ENCODE assay signal across 9 cellular contexts in the genomic region with DNA sequence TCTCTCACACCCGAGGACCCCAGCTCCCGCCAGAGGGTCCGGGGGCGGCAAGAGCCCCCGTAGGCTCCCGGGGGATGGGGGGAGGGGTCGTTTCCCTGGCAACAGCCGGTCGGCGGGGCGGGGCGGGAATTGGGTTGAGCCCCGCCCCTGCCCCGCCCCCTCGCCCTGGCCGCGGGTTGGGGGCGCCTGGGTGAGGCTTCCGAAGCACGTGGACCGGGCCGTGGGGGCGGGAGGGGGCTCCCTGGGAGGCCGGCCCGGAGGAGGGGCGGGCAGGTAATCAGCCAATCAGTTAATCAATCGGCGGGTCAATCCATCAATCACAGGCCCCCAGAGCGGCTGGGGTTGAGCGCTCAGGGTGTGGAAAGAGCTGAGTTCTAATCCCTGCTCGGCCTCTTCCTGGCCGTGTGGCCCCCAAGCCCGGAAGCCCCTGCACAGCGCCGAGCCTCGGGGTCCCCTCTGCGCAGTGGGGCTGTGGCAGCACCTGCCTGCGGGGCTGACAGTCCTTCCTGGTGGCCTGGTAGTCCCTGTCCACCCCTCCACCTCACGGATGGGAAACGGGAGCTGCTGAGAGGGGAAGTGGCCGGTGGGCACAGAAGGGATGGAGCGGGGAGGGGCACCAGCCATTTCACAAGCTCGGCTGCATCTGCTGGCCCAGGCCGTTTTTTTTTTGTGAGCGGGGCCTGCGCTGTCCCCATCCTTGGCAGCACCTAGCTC.
DNase-seq lines count a peak whose midpoint lies in the region; ATAC-seq and TF ChIP-seq lines count a peak whose summit lies in the region.
"Had no signal": no experiment of that assay in that cellular context is flagged by ENCODE, and none has a peak within 500 bp of the region (broad histone marks: within the 10 kb centered on the region; RNA-seq: fewer than 3 reads in every experiment).

No MANE protein-coding gene starts in this region.

- peak overlapping the region; percentile 40 for H2AFZ ChIP-seq in neural cell (ENCODE audit: low read depth, low read length)

- peaks cover 0 to 10% of the 10 kb centered on the region in 2 donors for H3K9me3 ChIP-seq in esophagus (ENCODE audit: control insufficient read depth in 2 of 2, insufficient read depth in 1 of 2, low read depth in 1 of 2, low read length in 1 of 2)
- H3K9me3 ChIP-seq in neural cell (ENCODE audit: low read length): no peaks in the 10 kb centered on the region

- H3K27me3 ChIP-seq in esophagus (ENCODE audit: control insufficient read depth in 1 of 2, insufficient read depth in 2 of 2, low read length in 2 of 2) (no peaks in the 10 kb centered on the region), neural cell (ENCODE audit: insufficient read depth, low read depth, low read length) (no peaks in the 10 kb centered on the region)

- no peaks in the 10 kb centered on the region for H3F3A ChIP-seq in neural cell (ENCODE audit: insufficient read depth, low read length, poor library complexity, severe bottlenecking)

- peak overlapping the region; percentile 59 for H3K4me2 ChIP-seq in neural cell (ENCODE audit: low read length)

- no peak for ATAC-seq in GM18867 (IDR thresholded peaks at IDR 0.05; ENCODE audit: unreplicated experiment)

- TF ChIP-seq POLR2A in erythroblast (IDR thresholded peaks at IDR 0.05; ENCODE audit: low read length): no peak

- no peak for TF ChIP-seq RAD21 in neural cell (conservative IDR thresholded peaks at IDR 0.05)

- peaks cover 6 to 8% of the 10 kb centered on the region in 2 donors for H3K4me1 ChIP-seq in esophagus (ENCODE audit: control insufficient read depth in 2 of 2, insufficient read depth in 2 of 2, low read length in 1 of 2)

- no peaks in the 10 kb centered on the region for H3K36me3 ChIP-seq in esophagus (ENCODE audit: control insufficient read depth in 2 of 2, insufficient read depth in 2 of 2, low read length in 1 of 2)
- no peaks in the 10 kb centered on the region for H3K36me3 ChIP-seq in neural cell (ENCODE audit: insufficient read depth, low read length)

- no peaks in the 10 kb centered on the region for H3K79me2 ChIP-seq in neural cell (replicated peaks; ENCODE audit: insufficient read depth, low read length)

- peak overlapping the region; percentile 37 to 66 for H3K27ac ChIP-seq in esophagus (ENCODE audit: low read depth in 2 of 2, low read length in 1 of 2)
- H3K27ac ChIP-seq in neural cell (ENCODE audit: low read length): no peak overlapping the region

- TF ChIP-seq EP300 in neural cell (conservative IDR thresholded peaks at IDR 0.05; ENCODE audit: poor library complexity, severe bottlenecking): no peak

- peak overlapping the region; percentile 60 for H3K9ac ChIP-seq in neural cell (ENCODE audit: low read length)

- H3K4me3 ChIP-seq in esophagus (ENCODE audit: low read depth in 1 of 2, low read length in 2 of 2) (peak overlapping the region; percentile 10 to 16), neural cell (ENCODE audit: low read length) (peak overlapping the region; percentile 55)

- H4K20me1 ChIP-seq in neural cell (ENCODE audit: insufficient read depth): no peaks in the 10 kb centered on the region

- WGBS in esophagus, 2 donors: 17 to 25% methylated on average over 28 to 46 of the region's 46 CpGs

- DNase-seq in AG20443 (ENCODE audit: low spot score) (peak; percentile 59), NCI-H82 treated with DMSO at 0.1 percent for 48 hours (lab: John Stamatoyannopoulos, UW; ENCODE audit: unreplicated experiment) (peak; percentile 59), activated gamma-delta T cell (lab: John Stamatoyannopoulos, UW) (no peak), SIG-M5 (lab: John Stamatoyannopoulos, UW) (no peak), erythroblast (lab: John Stamatoyannopoulos, UW) (no peak)
- DNase-seq: stimulated activated CD4-positive, alpha-beta T cell treated with anti-CD3 and anti-CD28 coated beads, Interleukin-12 subunit alpha, Interleukin-12 subunit beta, amount 100 ng/mL, for 4 hours had no signal

- H3K9me2 ChIP-seq in neural cell (ENCODE audit: insufficient read depth, low read length): no peaks in the 10 kb centered on the region

- no peak for TF ChIP-seq CTCF in neural cell (IDR thresholded peaks at IDR 0.05; ENCODE audit: poor library complexity, severe bottlenecking)

TF ChIP-seq in neural cell, 6 proteins besides CTCF, POLR2A, EP300 and RAD21:
- TF ChIP-seq MXI1 (conservative IDR thresholded peaks at IDR 0.05; ENCODE audit: poor library complexity, severe bottlenecking) (no peak), TAF1 (IDR thresholded peaks at IDR 0.05; ENCODE audit: low read depth) (no peak), SMC3 (conservative IDR thresholded peaks at IDR 0.05; ENCODE audit: poor library complexity) (no peak), EZH2 (IDR thresholded peaks at IDR 0.05; ENCODE audit: borderline replicate concordance, insufficient read depth, low read length, poor library complexity, severe bottlenecking) (no peak), POLR2AphosphoS5 (IDR thresholded peaks at IDR 0.05) (no peak)
- TF ChIP-seq, protein P1, sequence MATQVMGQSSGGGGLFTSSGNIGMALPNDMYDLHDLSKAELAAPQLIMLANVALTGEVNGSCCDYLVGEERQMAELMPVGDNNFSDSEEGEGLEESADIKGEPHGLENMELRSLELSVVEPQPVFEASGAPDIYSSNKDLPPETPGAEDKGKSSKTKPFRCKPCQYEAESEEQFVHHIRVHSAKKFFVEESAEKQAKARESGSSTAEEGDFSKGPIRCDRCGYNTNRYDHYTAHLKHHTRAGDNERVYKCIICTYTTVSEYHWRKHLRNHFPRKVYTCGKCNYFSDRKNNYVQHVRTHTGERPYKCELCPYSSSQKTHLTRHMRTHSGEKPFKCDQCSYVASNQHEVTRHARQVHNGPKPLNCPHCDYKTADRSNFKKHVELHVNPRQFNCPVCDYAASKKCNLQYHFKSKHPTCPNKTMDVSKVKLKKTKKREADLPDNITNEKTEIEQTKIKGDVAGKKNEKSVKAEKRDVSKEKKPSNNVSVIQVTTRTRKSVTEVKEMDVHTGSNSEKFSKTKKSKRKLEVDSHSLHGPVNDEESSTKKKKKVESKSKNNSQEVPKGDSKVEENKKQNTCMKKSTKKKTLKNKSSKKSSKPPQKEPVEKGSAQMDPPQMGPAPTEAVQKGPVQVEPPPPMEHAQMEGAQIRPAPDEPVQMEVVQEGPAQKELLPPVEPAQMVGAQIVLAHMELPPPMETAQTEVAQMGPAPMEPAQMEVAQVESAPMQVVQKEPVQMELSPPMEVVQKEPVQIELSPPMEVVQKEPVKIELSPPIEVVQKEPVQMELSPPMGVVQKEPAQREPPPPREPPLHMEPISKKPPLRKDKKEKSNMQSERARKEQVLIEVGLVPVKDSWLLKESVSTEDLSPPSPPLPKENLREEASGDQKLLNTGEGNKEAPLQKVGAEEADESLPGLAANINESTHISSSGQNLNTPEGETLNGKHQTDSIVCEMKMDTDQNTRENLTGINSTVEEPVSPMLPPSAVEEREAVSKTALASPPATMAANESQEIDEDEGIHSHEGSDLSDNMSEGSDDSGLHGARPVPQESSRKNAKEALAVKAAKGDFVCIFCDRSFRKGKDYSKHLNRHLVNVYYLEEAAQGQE (IDR thresholded peaks at IDR 0.05; ENCODE audit: borderline replicate concordance): no peak

Comparison
In these comparisons a context has a peak if more than half of its experiments do, and no peak if none do; other contexts are left out.
1. DNase-seq: peak in AG20443 (single experiment) and NCI-H82 treated with DMSO at 0.1 percent for 48 hours (single experiment); none in activated gamma-delta T cell (single experiment), SIG-M5 (single experiment) and erythroblast (0 of 2).